In genomic region chr14:42323426-42323825, GRCh38 we compare ENCODE assay signal across 17 cellular contexts.
DNase-seq lines count a peak whose midpoint lies in the region; ATAC-seq and TF ChIP-seq lines count a peak whose summit lies in the region.
"Had no signal": no experiment of that assay in that cellular context is flagged by ENCODE, and none has a peak within 500 bp of the region (broad histone marks: within the 10 kb centered on the region; RNA-seq: fewer than 3 reads in every experiment).

No MANE protein-coding gene starts in this region.

- intact Hi-C loops in CD14-positive monocyte (cut with micrococcal nuclease) (no loop called here), mammary epithelial cell (cut with micrococcal nuclease) (no loop called here), uterus (cut with DNase I; ENCODE audit: low total_unique reads) (no loop called here)
- intact Hi-C loops in dendritic cell treated with granulocyte-macrophage colony-stimulating factor and Interleukin-4, amounts not matched to agents 40 ng/mL and 50 ng/mL, for 4 days (cut with micrococcal nuclease): no loop called here

- H3K4me3 ChIP-seq in mammary epithelial cell (replicated peaks in 1 of 3; ENCODE audit: insufficient read depth in 1 of 3, low read depth in 2 of 3, low read length in 3 of 3) (no peak overlapping the region), uterus (no peak overlapping the region)

- H3K9me3 ChIP-seq in mammary epithelial cell (replicated peaks; ENCODE audit: insufficient read depth, low read length): peaks cover 8% of the 10 kb centered on the region
- H3K9me3 ChIP-seq in uterus: no peaks in the 10 kb centered on the region

- H3K79me2 ChIP-seq in mammary epithelial cell (ENCODE audit: insufficient read depth, low read length): no peaks in the 10 kb centered on the region

- peak; percentile 30 for ATAC-seq in GM19372 (IDR thresholded peaks at IDR 0.05; ENCODE audit: low read depth, unreplicated experiment)
- ATAC-seq: SK-N-SH treated with all-trans-retinoic acid at 6 μM for 48 hours had no signal

- H3K27me3 ChIP-seq in mammary epithelial cell (ENCODE audit: insufficient read depth, low read length) (no peaks in the 10 kb centered on the region), uterus (no peaks in the 10 kb centered on the region)

- H3K27ac ChIP-seq in mammary epithelial cell (ENCODE audit: insufficient read depth, low read depth, low read length) (no peak overlapping the region), uterus (no peak overlapping the region)
- H3K27ac ChIP-seq: HL-60 had no signal

- H3K4me2 ChIP-seq in mammary epithelial cell (ENCODE audit: insufficient read depth, low read depth, low read length): no peak overlapping the region

- no peaks in the 10 kb centered on the region for H4K20me1 ChIP-seq in mammary epithelial cell (ENCODE audit: insufficient read depth, low read length)

- peaks cover 29% of the 10 kb centered on the region for H3K4me1 Mint-ChIP-seq in CD14-positive monocyte
- peaks cover 41% of the 10 kb centered on the region for H3K4me1 Mint-ChIP-seq in dendritic cell treated with granulocyte-macrophage colony-stimulating factor and Interleukin-4, amounts not matched to agents 40 ng/mL and 50 ng/mL, for 4 days (ENCODE audit: low read depth)

- no peak for TF ChIP-seq CTCF in CD14-positive monocyte (IDR thresholded peaks at IDR 0.05)
- no peak for TF ChIP-seq CTCF in mammary epithelial cell (conservative IDR thresholded peaks at IDR 0.05 in 1 of 2, IDR thresholded peaks at IDR 0.05 in 1 of 2; ENCODE audit: extremely low read depth in 1 of 2, insufficient read depth in 1 of 2, low read depth in 1 of 2, low read length in 2 of 2)
- no peak for TF ChIP-seq CTCF in uterus (IDR thresholded peaks at IDR 0.05)

- 25% methylated on average over 1 of the region's 1 CpG for WGBS in mammary epithelial cell (ENCODE audit: low coverage, missing lambda C conversion rate)

- no peaks in the 10 kb centered on the region for H3K27me3 Mint-ChIP-seq in CD14-positive monocyte (ENCODE audit: low read depth in 3 of 3)
- H3K27me3 Mint-ChIP-seq in dendritic cell treated with granulocyte-macrophage colony-stimulating factor and Interleukin-4, amounts not matched to agents 40 ng/mL and 50 ng/mL, for 4 days: peaks cover 4% of the 10 kb centered on the region
- H3K27me3 Mint-ChIP-seq: IgD-negative memory B cell had no signal

- TF ChIP-seq POLR2A in uterus (IDR thresholded peaks at IDR 0.05): no peak

- no peak overlapping the region for H2AFZ ChIP-seq in mammary epithelial cell (ENCODE audit: low read depth, low read length)

- H3K4me1 ChIP-seq in mammary epithelial cell (ENCODE audit: insufficient read depth, low read length): no peaks in the 10 kb centered on the region
- H3K4me1 ChIP-seq in uterus: no peaks in the 10 kb centered on the region

- H3K4me3 Mint-ChIP-seq in CD14-positive monocyte: peak overlapping the region in 1 of 2 donors; percentile 64
- H3K4me3 Mint-ChIP-seq in dendritic cell treated with granulocyte-macrophage colony-stimulating factor and Interleukin-4, amounts not matched to agents 40 ng/mL and 50 ng/mL, for 4 days: no peak overlapping the region

- H3K27ac Mint-ChIP-seq in CD14-positive monocyte: peak overlapping the region in 4 of 7 donors; percentile 9 to 52 (median 46)
- peak overlapping the region; percentile 87 for H3K27ac Mint-ChIP-seq in dendritic cell treated with granulocyte-macrophage colony-stimulating factor and Interleukin-4, amounts not matched to agents 40 ng/mL and 50 ng/mL, for 4 days
- H3K27ac Mint-ChIP-seq: IgD-negative memory B cell had no signal

- peaks cover 0 to 5% (median 3%) of the 10 kb centered on the region in 7 donors for H3K9me3 Mint-ChIP-seq in CD14-positive monocyte
- H3K9me3 Mint-ChIP-seq in dendritic cell treated with granulocyte-macrophage colony-stimulating factor and Interleukin-4, amounts not matched to agents 40 ng/mL and 50 ng/mL, for 4 days: no peaks in the 10 kb centered on the region

- no TSS peak for BruUV-seq in mammary epithelial cell (replicated peaks; lab: Mats Ljungman, UMichigan)

- CTCF ChIA-PET in mammary epithelial cell (lab: Charles Lee; ENCODE audit: low non-redundant PET): no interaction called here

- dilution Hi-C loops in mammary epithelial cell (cut with HindIII; ENCODE audit: low sequenced_read_pairs): no loop called here

- H3K36me3 Mint-ChIP-seq in CD14-positive monocyte: no peaks in the 10 kb centered on the region
- no peaks in the 10 kb centered on the region for H3K36me3 Mint-ChIP-seq in dendritic cell treated with granulocyte-macrophage colony-stimulating factor and Interleukin-4, amounts not matched to agents 40 ng/mL and 50 ng/mL, for 4 days (ENCODE audit: low read depth)
- H3K36me3 Mint-ChIP-seq: IgD-negative memory B cell had no signal

- DNase-seq in CD14-positive monocyte (ENCODE audit: low spot score): no peak
- peak; percentile 11 for DNase-seq in NOMO-1 treated with dmso at 0.1 percent for 144 hours (lab: John Stamatoyannopoulos, UW; ENCODE audit: unreplicated experiment)
- DNase-seq in mammary epithelial cell: no peak
- no peak for DNase-seq in H4 (ENCODE audit: low spot score)
- no peak for DNase-seq in NCI-H774 (lab: John Stamatoyannopoulos, UW)
- no peak for DNase-seq in uterus
- DNase-seq: DMS79 treated with DMSO at 0.1 percent for 48 hours, NCI-H1417, NCI-H187 treated with DMSO at 0.1 percent for 48 hours, NCI-H82, SHP77 treated with DMSO at 0.1 percent for 48 hours, T-helper 2 cell had no signal

- H3K36me3 ChIP-seq in mammary epithelial cell (ENCODE audit: insufficient read depth, low read length) (no peaks in the 10 kb centered on the region), uterus (no peaks in the 10 kb centered on the region)

- H3K9ac ChIP-seq in mammary epithelial cell (ENCODE audit: insufficient read depth, low read length): no peak overlapping the region

- in situ Hi-C loops in mammary epithelial cell (cut with MboI; ENCODE audit: low sequenced_read_pairs in 2 of 2): no loop called here
